ENCODE assay signal across 16 cellular contexts in genomic region chr11:134519390-134519750, GRCh38.
A peak's percentile ranks its signal among the peaks of the same experiment; 100 is the strongest.
DNase-seq lines count a peak whose midpoint lies in the region; ATAC-seq and TF ChIP-seq lines count a peak whose summit lies in the region.
"Had no signal": no experiment of that assay in that cellular context is flagged by ENCODE, and none has a peak within 500 bp of the region (broad histone marks: within the 10 kb centered on the region; RNA-seq: fewer than 3 reads in every experiment).

No MANE protein-coding gene starts in this region.

- H3K4me3 Mint-ChIP-seq in chondrocyte (ENCODE audit: unreplicated experiment), result no peak overlapping the region
- H3K4me3 Mint-ChIP-seq: CD14-positive monocyte; CD8-positive, alpha-beta T cell had no signal

- no peaks in the 10 kb centered on the region for H3K9me3 Mint-ChIP-seq in chondrocyte (ENCODE audit: low read depth)
- H3K9me3 Mint-ChIP-seq: CD8-positive, alpha-beta T cell had no signal

- no peaks in the 10 kb centered on the region for H3K9me3 ChIP-seq in right cardiac atrium (ENCODE audit: control insufficient read depth, low read length)

- no peak overlapping the region for H3K27ac ChIP-seq in right cardiac atrium (ENCODE audit: low read length)

- H3K36me3 Mint-ChIP-seq in chondrocyte (ENCODE audit: low read depth), result no peaks in the 10 kb centered on the region
- H3K36me3 Mint-ChIP-seq: CD14-positive monocyte; CD8-positive, alpha-beta T cell had no signal

- intact Hi-C loops in cardiac septum (cut with DNase I), result no loop called here
- intact Hi-C loops in right cardiac atrium (cut with DNase I), result no loop called here
- intact Hi-C loops in posterior vena cava (cut with DNase I), result no loop called here

- H3K4me3 ChIP-seq in right cardiac atrium (ENCODE audit: low read length), result no peak overlapping the region
- H3K4me3 ChIP-seq: K562 had no signal

- no peak overlapping the region for H3K27ac Mint-ChIP-seq in chondrocyte (ENCODE audit: unreplicated experiment)
- H3K27ac Mint-ChIP-seq: CD14-positive monocyte; CD8-positive, alpha-beta T cell had no signal

- ATAC-seq in right cardiac atrium (no peak), HG03045 (IDR thresholded peaks at IDR 0.05; ENCODE audit: unreplicated experiment) (no peak), HG03097 (IDR thresholded peaks at IDR 0.05; ENCODE audit: low FRiP score, unreplicated experiment) (no peak)
- ATAC-seq: CD8-positive, alpha-beta T cell; HCT116; K562 had no signal

- H3K27me3 Mint-ChIP-seq in chondrocyte (ENCODE audit: low read depth), result peaks cover 30% of the 10 kb centered on the region

- no peak for TF ChIP-seq CTCF in chondrocyte (IDR thresholded peaks at IDR 0.05)

- no peaks in the 10 kb centered on the region for H3K4me1 ChIP-seq in right cardiac atrium (ENCODE audit: control insufficient read depth, insufficient read depth, low read length)

- no peaks in the 10 kb centered on the region for H3K27me3 ChIP-seq in right cardiac atrium (ENCODE audit: control insufficient read depth, insufficient read depth)

- WGBS in right cardiac atrium, result 76% methylated on average over 6 of the region's 6 CpGs

- DNase-seq in cardiac septum (ENCODE audit: low spot score), result peak; percentile 15
- no peak for DNase-seq in right cardiac atrium
- peak; percentile 67 for DNase-seq in chondrocyte (ENCODE audit: low spot score)
- DNase-seq in posterior vena cava (ENCODE audit: low spot score), result peak; percentile 51
- DNase-seq in pons (ENCODE audit: low spot score), result no peak
- DNase-seq: ACHN; CD8-positive, alpha-beta T cell; COR-L47; DMS153; DMS79 treated with DMSO at 0.1 percent for 48 hours; EL had no signal

- no peaks in the 10 kb centered on the region for H3K4me1 Mint-ChIP-seq in chondrocyte (ENCODE audit: low read depth)
- H3K4me1 Mint-ChIP-seq: CD14-positive monocyte had no signal

Comparison
In these comparisons a context has a peak if more than half of its experiments do, and no peak if none do; other contexts are left out.
1. DNase-seq: peak in cardiac septum (single experiment), chondrocyte (single experiment) and posterior vena cava (single experiment); none in right cardiac atrium (0 of 3) and pons (single experiment).